ENCODE assay signal across 24 cellular contexts in genomic region chr18:50938912-50939311, GRCh38.
"Had no signal": no experiment of that assay in that cellular context is flagged by ENCODE, and none has a peak within 500 bp of the region (broad histone marks: within the 10 kb centered on the region; RNA-seq: fewer than 3 reads in every experiment).

No MANE protein-coding gene starts in this region.

- H3K9me3 Mint-ChIP-seq: activated naive CD4-positive, alpha-beta T cell treated with anti-CD3 and anti-CD28 coated beads for 36 hours; activated naive CD8-positive, alpha-beta T cell treated with anti-CD3 and anti-CD28 coated beads, Interleukin-2, amount 10 ng/mL, durations not matched to agents 7 days and 5 days; memory B cell; stimulated activated naive CD8-positive, alpha-beta T cell treated with anti-CD3 and anti-CD28 coated beads, Interleukin-15, Interleukin-2, amounts not matched to agents 100 ng/mL and 50 ng/mL, for 24 hours; T-helper 1 cell treated with Interleukin-12 subunit alpha and Interleukin-12 subunit beta and Interleukin-4 antibody, amounts not matched to agents 30 μg/mL and 1 μg/mL, for 36 hours had no signal

- H3K9me3 ChIP-seq: breast epithelium, colonic mucosa, esophagus squamous epithelium, gastrocnemius medialis, heart left ventricle, mucosa of descending colon, prostate gland, transverse colon, uterus had no signal

- H3K27me3 ChIP-seq: breast epithelium, colonic mucosa, esophagus squamous epithelium, gastrocnemius medialis, heart left ventricle, transverse colon, uterus had no signal

- H3K27ac Mint-ChIP-seq: activated naive CD4-positive, alpha-beta T cell treated with anti-CD3 and anti-CD28 coated beads for 36 hours; activated naive CD8-positive, alpha-beta T cell treated with anti-CD3 and anti-CD28 coated beads, Interleukin-2, amount 10 ng/mL, durations not matched to agents 7 days and 5 days; memory B cell; stimulated activated naive CD8-positive, alpha-beta T cell treated with anti-CD3 and anti-CD28 coated beads, Interleukin-15, Interleukin-2, amounts not matched to agents 100 ng/mL and 50 ng/mL, for 24 hours; T-helper 1 cell treated with Interleukin-12 subunit alpha and Interleukin-12 subunit beta and Interleukin-4 antibody, amounts not matched to agents 30 μg/mL and 1 μg/mL, for 36 hours had no signal

- H3K4me3 ChIP-seq: breast epithelium, colonic mucosa, esophagus squamous epithelium, gastrocnemius medialis, heart left ventricle, mucosa of descending colon, prostate gland, transverse colon, uterus had no signal

- H3K36me3 ChIP-seq: breast epithelium, colonic mucosa, prostate gland, uterus had no signal

- DNase-seq: activated CD4-positive, alpha-beta T cell treated with anti-CD3 and anti-CD28 coated beads for 4 hours; activated CD4-positive, alpha-beta T cell treated with anti-CD3 and anti-CD28 coated beads, Interleukin-2, amount 50 U/mL, for 48 hours; activated CD4-positive, CD25-positive, alpha-beta regulatory T cell; activated CD8-positive, alpha-beta memory T cell treated with anti-CD3 and anti-CD28 coated beads, Interleukin-2, amount 50 U/mL, for 48 hours; activated effector memory CD4-positive, alpha-beta T cell treated with Interleukin-2 at 50 U/mL for 16 hours; activated naive CD4-positive, alpha-beta T cell treated with anti-CD3 and anti-CD28 coated beads for 36 hours; activated naive CD8-positive, alpha-beta T cell treated with anti-CD3 and anti-CD28 coated beads, Interleukin-2, amount 10 ng/mL, durations not matched to agents 7 days and 5 days; activated T-cell treated with anti-CD3 and anti-CD28 coated beads, Interleukin-2, amount 50 U/mL, for 48 hours; amniotic stem cell; colonic mucosa; esophagus squamous epithelium; gastrocnemius medialis; heart left ventricle; left colon; mucosa of descending colon; stimulated activated CD4-positive, alpha-beta T cell treated with anti-CD3 and anti-CD28 coated beads, Interleukin-4, amount 100 ng/mL, for 24 hours; substantia nigra; transverse colon; uterus had no signal

- H3K27ac ChIP-seq: breast epithelium, colonic mucosa, esophagus squamous epithelium, gastrocnemius medialis, heart left ventricle, prostate gland, transverse colon, uterus had no signal

- ATAC-seq: gastrocnemius medialis, heart left ventricle, left colon, mucosa of descending colon had no signal

- H3K4me1 ChIP-seq: breast epithelium, colonic mucosa, gastrocnemius medialis, prostate gland, transverse colon, uterus had no signal

- H3K4me3 Mint-ChIP-seq: activated naive CD4-positive, alpha-beta T cell treated with anti-CD3 and anti-CD28 coated beads for 36 hours; activated naive CD8-positive, alpha-beta T cell treated with anti-CD3 and anti-CD28 coated beads, Interleukin-2, amount 10 ng/mL, durations not matched to agents 7 days and 5 days; memory B cell; stimulated activated naive CD8-positive, alpha-beta T cell treated with anti-CD3 and anti-CD28 coated beads, Interleukin-15, Interleukin-2, amounts not matched to agents 100 ng/mL and 50 ng/mL, for 24 hours; T-helper 1 cell treated with Interleukin-12 subunit alpha and Interleukin-12 subunit beta and Interleukin-4 antibody, amounts not matched to agents 30 μg/mL and 1 μg/mL, for 36 hours had no signal

- H3K27me3 Mint-ChIP-seq: activated naive CD8-positive, alpha-beta T cell treated with anti-CD3 and anti-CD28 coated beads, Interleukin-2, amount 10 ng/mL, durations not matched to agents 7 days and 5 days; memory B cell; stimulated activated naive CD8-positive, alpha-beta T cell treated with anti-CD3 and anti-CD28 coated beads, Interleukin-15, Interleukin-2, amounts not matched to agents 100 ng/mL and 50 ng/mL, for 24 hours had no signal
